In genomic region chr12:112645586-112645985, GRCh38 we compare ENCODE assay signal across 14 cellular contexts.
DNase-seq lines count a peak whose midpoint lies in the region; TF ChIP-seq lines count a peak whose summit lies in the region.
"Had no signal": no experiment of that assay in that cellular context is flagged by ENCODE, and none has a peak within 500 bp of the region (broad histone marks: within the 10 kb centered on the region; RNA-seq: fewer than 3 reads in every experiment).

No MANE protein-coding gene starts in this region.

- H3K27me3 ChIP-seq in Caco-2 (replicated peaks; ENCODE audit: control insufficient read depth, insufficient read depth, low read length), result no peaks in the 10 kb centered on the region

- no peak overlapping the region for H3K4me3 Mint-ChIP-seq in Caco-2 (ENCODE audit: unreplicated experiment)
- H3K4me3 Mint-ChIP-seq: B cell; CD4-positive, alpha-beta T cell; GM23338 had no signal

- no peak overlapping the region for H3K4me3 ChIP-seq in Caco-2 (ENCODE audit: low read depth, low read length)
- H3K4me3 ChIP-seq: GM23338 had no signal

- H3K9me3 Mint-ChIP-seq in Caco-2 (ENCODE audit: unreplicated experiment), result no peaks in the 10 kb centered on the region
- H3K9me3 Mint-ChIP-seq: GM23338 had no signal

- no peak overlapping the region for H3K27ac ChIP-seq in caudate nucleus (ENCODE audit: low read depth, low read length)

- CTCF ChIA-PET in Caco-2 (lab: Charles Lee), result no interaction called here

- no peaks in the 10 kb centered on the region for H3K4me1 Mint-ChIP-seq in Caco-2 (ENCODE audit: low read depth, unreplicated experiment)
- H3K4me1 Mint-ChIP-seq: B cell, GM23338 had no signal

- no peaks in the 10 kb centered on the region for H3K36me3 Mint-ChIP-seq in Caco-2 (ENCODE audit: insufficient read depth, unreplicated experiment)

- H3K4me1 ChIP-seq in Caco-2, result no peaks in the 10 kb centered on the region

- POLR2A ChIA-PET in Caco-2 (lab: Charles Lee), result no interaction called here

- no TSS peak for BruUV-seq in Caco-2 (replicated peaks; lab: Mats Ljungman, UMichigan)

- intact Hi-C loops in Caco-2 (cut with micrococcal nuclease; ENCODE audit: unreplicated experiment), result no loop called here

- no peaks in the 10 kb centered on the region for H3K36me3 ChIP-seq in Caco-2 (ENCODE audit: control insufficient read depth, insufficient read depth, low read length)

- in situ Hi-C loops in G401 (cut with HindIII; ENCODE audit: low sequenced_read_pairs), result no loop called here

- no peak overlapping the region for H3K27ac Mint-ChIP-seq in Caco-2 (ENCODE audit: unreplicated experiment)
- H3K27ac Mint-ChIP-seq: B cell; CD4-positive, alpha-beta T cell; GM23338 had no signal

- TF ChIP-seq CTCF in Caco-2 (IDR thresholded peaks at IDR 0.05; ENCODE audit: insufficient read depth in 1 of 2, low read depth in 1 of 2, low read length in 1 of 2, severe bottlenecking in 1 of 2, unreplicated experiment in 1 of 2), result no peak

- DNase-seq in Ammon's horn (ENCODE audit: low spot score) (peak; percentile 30), NCI-H2171 treated with DMSO at 0.1 percent for 48 hours (lab: John Stamatoyannopoulos, UW) (peak; percentile 54), caudate nucleus (lab: John Stamatoyannopoulos, UW) (peak in 41 of 61 donors; percentile 0 to 94 (median 31)), putamen (ENCODE audit: low spot score) (peak; percentile 87), G401 (ENCODE audit: low spot score) (no peak), Caco-2 (no peak)
- no peak for DNase-seq in stimulated activated naive CD4-positive, alpha-beta T cell treated with Interleukin-2 at 50 U/mL for 16 hours (lab: John Stamatoyannopoulos, UW)
- DNase-seq: 8988T; C1 segment of cervical spinal cord; CD4-positive, alpha-beta T cell; DMS79; H7 had no signal

- H3K9me3 ChIP-seq in Caco-2, result no peaks in the 10 kb centered on the region

- peaks cover 5% of the 10 kb centered on the region for H3K27me3 Mint-ChIP-seq in Caco-2 (ENCODE audit: insufficient read depth, unreplicated experiment)

Comparison
In these comparisons a context has a peak if more than half of its experiments do, and no peak if none do; other contexts are left out.
1. DNase-seq: peak in Ammon's horn (single experiment), NCI-H2171 treated with DMSO at 0.1 percent for 48 hours (single experiment), caudate nucleus (41 of 61) and putamen (single experiment); none in G401 (single experiment), Caco-2 (0 of 2) and stimulated activated naive CD4-positive, alpha-beta T cell treated with Interleukin-2 at 50 U/mL for 16 hours (single experiment).